In genomic region chr10:4064489-4064888, GRCh38 we compare ENCODE assay signal across 13 cellular contexts.
DNase-seq lines count a peak whose midpoint lies in the region; ATAC-seq lines count a peak whose summit lies in the region.
"Had no signal": no experiment of that assay in that cellular context is flagged by ENCODE, and none has a peak within 500 bp of the region (broad histone marks: within the 10 kb centered on the region; RNA-seq: fewer than 3 reads in every experiment).

No MANE protein-coding gene starts in this region.

- POLR2A ChIA-PET in activated naive CD8-positive, alpha-beta T cell treated with anti-CD3 and anti-CD28 coated beads, Interleukin-2, amount 10 ng/mL, durations not matched to agents 7 days and 5 days (lab: Charles Lee) = no interaction called here

- DNase-seq in activated naive CD8-positive, alpha-beta T cell treated with anti-CD3 and anti-CD28 coated beads, Interleukin-2, amount 10 ng/mL, durations not matched to agents 7 days and 5 days = no peak
- DNase-seq in activated naive CD8-positive, alpha-beta T cell treated with anti-CD3 and anti-CD28 coated beads for 36 hours = no peak
- no peak for DNase-seq in activated gamma-delta T cell (lab: John Stamatoyannopoulos, UW)
- no peak for DNase-seq in SKM-1 (lab: John Stamatoyannopoulos, UW; ENCODE audit: unreplicated experiment)
- DNase-seq: Caco-2; CD4-positive, CD25-positive, alpha-beta regulatory T cell; CD8-positive, alpha-beta T cell; DMS153; DND-41; GOT3 had no signal

- H3K9me3 Mint-ChIP-seq in activated naive CD8-positive, alpha-beta T cell treated with anti-CD3 and anti-CD28 coated beads, Interleukin-2, amount 10 ng/mL, durations not matched to agents 7 days and 5 days = no peaks in the 10 kb centered on the region
- no peaks in the 10 kb centered on the region for H3K9me3 Mint-ChIP-seq in activated naive CD8-positive, alpha-beta T cell treated with anti-CD3 and anti-CD28 coated beads for 36 hours
- H3K9me3 Mint-ChIP-seq in dendritic cell treated with granulocyte-macrophage colony-stimulating factor and Interleukin-4, amounts not matched to agents 40 ng/mL and 50 ng/mL, for 4 days = no peaks in the 10 kb centered on the region
- peaks cover 3% of the 10 kb centered on the region for H3K9me3 Mint-ChIP-seq in stimulated activated memory B cell treated with anti-CD40 and anti-IgM and Interleukin-4, amounts not matched to agents 10 μg/mL and 1 μg/mL and 100 μg/mL, for 72 hours
- H3K9me3 Mint-ChIP-seq: CD8-positive, alpha-beta T cell had no signal

- no peaks in the 10 kb centered on the region for H3K36me3 Mint-ChIP-seq in activated naive CD8-positive, alpha-beta T cell treated with anti-CD3 and anti-CD28 coated beads, Interleukin-2, amount 10 ng/mL, durations not matched to agents 7 days and 5 days
- H3K36me3 Mint-ChIP-seq in activated naive CD8-positive, alpha-beta T cell treated with anti-CD3 and anti-CD28 coated beads for 36 hours = no peaks in the 10 kb centered on the region
- H3K36me3 Mint-ChIP-seq in dendritic cell treated with granulocyte-macrophage colony-stimulating factor and Interleukin-4, amounts not matched to agents 40 ng/mL and 50 ng/mL, for 4 days (ENCODE audit: low read depth) = no peaks in the 10 kb centered on the region
- H3K36me3 Mint-ChIP-seq in stimulated activated memory B cell treated with anti-CD40 and anti-IgM and Interleukin-4, amounts not matched to agents 10 μg/mL and 1 μg/mL and 100 μg/mL, for 72 hours = no peaks in the 10 kb centered on the region
- H3K36me3 Mint-ChIP-seq: CD4-positive, CD25-positive, alpha-beta regulatory T cell; CD8-positive, alpha-beta T cell had no signal

- no peaks in the 10 kb centered on the region for H3K27me3 Mint-ChIP-seq in activated naive CD8-positive, alpha-beta T cell treated with anti-CD3 and anti-CD28 coated beads, Interleukin-2, amount 10 ng/mL, durations not matched to agents 7 days and 5 days
- H3K27me3 Mint-ChIP-seq in activated naive CD8-positive, alpha-beta T cell treated with anti-CD3 and anti-CD28 coated beads for 36 hours = no peaks in the 10 kb centered on the region
- H3K27me3 Mint-ChIP-seq in dendritic cell treated with granulocyte-macrophage colony-stimulating factor and Interleukin-4, amounts not matched to agents 40 ng/mL and 50 ng/mL, for 4 days = no peaks in the 10 kb centered on the region
- no peaks in the 10 kb centered on the region for H3K27me3 Mint-ChIP-seq in stimulated activated memory B cell treated with anti-CD40 and anti-IgM and Interleukin-4, amounts not matched to agents 10 μg/mL and 1 μg/mL and 100 μg/mL, for 72 hours
- H3K27me3 Mint-ChIP-seq: B cell; CD4-positive, CD25-positive, alpha-beta regulatory T cell had no signal

- intact Hi-C loops in dendritic cell treated with granulocyte-macrophage colony-stimulating factor and Interleukin-4, amounts not matched to agents 40 ng/mL and 50 ng/mL, for 4 days (cut with micrococcal nuclease) = no loop called here

- no peak overlapping the region for H3K4me3 Mint-ChIP-seq in activated naive CD8-positive, alpha-beta T cell treated with anti-CD3 and anti-CD28 coated beads, Interleukin-2, amount 10 ng/mL, durations not matched to agents 7 days and 5 days
- H3K4me3 Mint-ChIP-seq in activated naive CD8-positive, alpha-beta T cell treated with anti-CD3 and anti-CD28 coated beads for 36 hours = no peak overlapping the region
- H3K4me3 Mint-ChIP-seq in dendritic cell treated with granulocyte-macrophage colony-stimulating factor and Interleukin-4, amounts not matched to agents 40 ng/mL and 50 ng/mL, for 4 days = no peak overlapping the region
- H3K4me3 Mint-ChIP-seq in stimulated activated memory B cell treated with anti-CD40 and anti-IgM and Interleukin-4, amounts not matched to agents 10 μg/mL and 1 μg/mL and 100 μg/mL, for 72 hours = no peak overlapping the region
- H3K4me3 Mint-ChIP-seq: B cell; CD4-positive, CD25-positive, alpha-beta regulatory T cell; CD8-positive, alpha-beta T cell had no signal

- peak overlapping the region; percentile 44 for H3K27ac Mint-ChIP-seq in activated naive CD8-positive, alpha-beta T cell treated with anti-CD3 and anti-CD28 coated beads, Interleukin-2, amount 10 ng/mL, durations not matched to agents 7 days and 5 days
- no peak overlapping the region for H3K27ac Mint-ChIP-seq in activated naive CD8-positive, alpha-beta T cell treated with anti-CD3 and anti-CD28 coated beads for 36 hours
- peak overlapping the region; percentile 69 for H3K27ac Mint-ChIP-seq in dendritic cell treated with granulocyte-macrophage colony-stimulating factor and Interleukin-4, amounts not matched to agents 40 ng/mL and 50 ng/mL, for 4 days
- H3K27ac Mint-ChIP-seq in stimulated activated memory B cell treated with anti-CD40 and anti-IgM and Interleukin-4, amounts not matched to agents 10 μg/mL and 1 μg/mL and 100 μg/mL, for 72 hours = peak overlapping the region; percentile 63
- H3K27ac Mint-ChIP-seq: B cell; CD4-positive, CD25-positive, alpha-beta regulatory T cell; CD8-positive, alpha-beta T cell had no signal

- ATAC-seq in activated naive CD8-positive, alpha-beta T cell treated with anti-CD3 and anti-CD28 coated beads, Interleukin-2, amount 10 ng/mL, durations not matched to agents 7 days and 5 days (ENCODE audit: low read depth) = no peak
- ATAC-seq in stimulated activated memory B cell treated with anti-CD40 and anti-IgM and Interleukin-4, amounts not matched to agents 10 μg/mL and 1 μg/mL and 100 μg/mL, for 72 hours = no peak
- ATAC-seq: CD8-positive, alpha-beta T cell had no signal

- H3K4me1 Mint-ChIP-seq in activated naive CD8-positive, alpha-beta T cell treated with anti-CD3 and anti-CD28 coated beads, Interleukin-2, amount 10 ng/mL, durations not matched to agents 7 days and 5 days = peaks cover 24% of the 10 kb centered on the region
- H3K4me1 Mint-ChIP-seq in activated naive CD8-positive, alpha-beta T cell treated with anti-CD3 and anti-CD28 coated beads for 36 hours = peaks cover 14% of the 10 kb centered on the region
- peaks cover 13% of the 10 kb centered on the region for H3K4me1 Mint-ChIP-seq in dendritic cell treated with granulocyte-macrophage colony-stimulating factor and Interleukin-4, amounts not matched to agents 40 ng/mL and 50 ng/mL, for 4 days (ENCODE audit: low read depth)
- peaks cover 14% of the 10 kb centered on the region for H3K4me1 Mint-ChIP-seq in stimulated activated memory B cell treated with anti-CD40 and anti-IgM and Interleukin-4, amounts not matched to agents 10 μg/mL and 1 μg/mL and 100 μg/mL, for 72 hours
